Comparison of ENCODE assay signal across 8 cellular contexts in genomic region chr6:52595000-52595795, GRCh38. TPM values are rescaled to one million over a fixed set of nuclear protein-coding genes. Genes with fewer than 3 reads are reported as not detected.
DNase-seq lines count a peak whose midpoint lies in the region; ATAC-seq and TF ChIP-seq lines count a peak whose summit lies in the region.

No MANE protein-coding gene starts in this region.

- H3K9me3 ChIP-seq in Karpas-422 (ENCODE audit: low read length), result no peaks in the 10 kb centered on the region

- H3K4me1 Mint-ChIP-seq in GM23338, result peaks cover 22% of the 10 kb centered on the region
- H3K4me1 Mint-ChIP-seq in activated T-helper 17 cell treated with anti-CD3 and anti-CD28 coated beads, Interleukin-2, amount 50 U/mL, for 72 hours, result no peaks in the 10 kb centered on the region

- no peak overlapping the region for H3K27ac ChIP-seq in GM23338 (ENCODE audit: low read depth)
- no peak overlapping the region for H3K27ac ChIP-seq in Karpas-422 (ENCODE audit: low read length)

- H3K9me2 ChIP-seq in GM23338 (ENCODE audit: insufficient read depth) (no peaks in the 10 kb centered on the region), Karpas-422 (replicated peaks; ENCODE audit: insufficient read depth, low read length) (no peaks in the 10 kb centered on the region)

- H3K36me3 Mint-ChIP-seq in GM23338 (ENCODE audit: low read depth), result no peaks in the 10 kb centered on the region
- H3K36me3 Mint-ChIP-seq in activated T-helper 17 cell treated with anti-CD3 and anti-CD28 coated beads, Interleukin-2, amount 50 U/mL, for 72 hours (ENCODE audit: low read depth), result no peaks in the 10 kb centered on the region

- H3K4me2 ChIP-seq in GM23338 (0 out of 2 replicates have a peak overlapping the region, but pooled peaks have one; percentile 31), Karpas-422 (ENCODE audit: low read depth, low read length, poor library complexity, severe bottlenecking) (peak overlapping the region; percentile 44)

- H3K9me3 Mint-ChIP-seq in GM23338, result no peaks in the 10 kb centered on the region
- no peaks in the 10 kb centered on the region for H3K9me3 Mint-ChIP-seq in activated T-helper 17 cell treated with anti-CD3 and anti-CD28 coated beads, Interleukin-2, amount 50 U/mL, for 72 hours

- H4K20me1 ChIP-seq in GM23338 (replicated peaks; ENCODE audit: insufficient read depth) (no peaks in the 10 kb centered on the region), Karpas-422 (ENCODE audit: insufficient read depth, low read depth, low read length) (no peaks in the 10 kb centered on the region)

- H3K9ac ChIP-seq in Karpas-422 (ENCODE audit: low read length), result peak overlapping the region; percentile 27

- H3K27ac Mint-ChIP-seq in GM23338, result no peak overlapping the region; the same call in 1 of the 2 replicates
- no peak overlapping the region for H3K27ac Mint-ChIP-seq in activated T-helper 17 cell treated with anti-CD3 and anti-CD28 coated beads, Interleukin-2, amount 50 U/mL, for 72 hours

- no peak for TF ChIP-seq CTCF in GM23338 (conservative IDR thresholded peaks at IDR 0.05; ENCODE audit: low read depth in 2 of 2)

- H3F3A ChIP-seq in GM23338 (replicated peaks; ENCODE audit: low read depth), result no peaks in the 10 kb centered on the region

- H3K4me1 ChIP-seq in GM23338 (ENCODE audit: insufficient read depth) (no peaks in the 10 kb centered on the region; the same call in 1 of the 2 replicates), Karpas-422 (ENCODE audit: low read length) (peaks cover 38% of the 10 kb centered on the region)

- H2AFZ ChIP-seq in GM23338, result no peak overlapping the region
- 0 out of 2 replicates have a peak overlapping the region, but pooled peaks have one; percentile 32 for H2AFZ ChIP-seq in Karpas-422 (ENCODE audit: low read length)

- H3K27me3 Mint-ChIP-seq in GM23338 (ENCODE audit: insufficient read depth, low read depth, poor library complexity), result peaks cover 8% of the 10 kb centered on the region
- H3K27me3 Mint-ChIP-seq in activated T-helper 17 cell treated with anti-CD3 and anti-CD28 coated beads, Interleukin-2, amount 50 U/mL, for 72 hours, result no peaks in the 10 kb centered on the region

- no peaks in the 10 kb centered on the region for H3K27me3 ChIP-seq in GM23338 (ENCODE audit: insufficient read depth)
- H3K27me3 ChIP-seq in Karpas-422 (ENCODE audit: low read length), result no peaks in the 10 kb centered on the region

- H3K36me3 ChIP-seq in GM23338 (ENCODE audit: insufficient read depth), result no peaks in the 10 kb centered on the region
- no peaks in the 10 kb centered on the region for H3K36me3 ChIP-seq in Karpas-422 (ENCODE audit: insufficient read depth, low read length)

- DNase-seq in GM23338 (ENCODE audit: low spot score), result peak; percentile 56
- DNase-seq in Karpas-422, result no peak
- peak; percentile 74 for DNase-seq in iPS-NIHi11 (ENCODE audit: low spot score)
- DNase-seq in stromal cell of bone marrow (ENCODE audit: low read depth), result peak; percentile 91
- DNase-seq in NCI-H2227 (lab: John Stamatoyannopoulos, UW; ENCODE audit: unreplicated experiment), result no peak
- no peak for DNase-seq in pons (ENCODE audit: low spot score)

- ATAC-seq in GM18499 (IDR thresholded peaks at IDR 0.05; ENCODE audit: insufficient read depth, unreplicated experiment), result peak; percentile 62
- ATAC-seq in GM23338, result peak; percentile 76
- ATAC-seq in activated T-helper 17 cell treated with anti-CD3 and anti-CD28 coated beads, Interleukin-2, amount 50 U/mL, for 72 hours (replicated peaks), result peak; percentile 69

- H3K4me3 Mint-ChIP-seq in GM23338, result no peak overlapping the region
- no peak overlapping the region for H3K4me3 Mint-ChIP-seq in activated T-helper 17 cell treated with anti-CD3 and anti-CD28 coated beads, Interleukin-2, amount 50 U/mL, for 72 hours

- H3K4me3 ChIP-seq in GM23338 (no peak overlapping the region), Karpas-422 (ENCODE audit: low read length) (peak overlapping the region; percentile 9; the same call in 1 of the 2 replicates)

- H3K79me2 ChIP-seq in GM23338 (replicated peaks; ENCODE audit: insufficient read depth) (no peaks in the 10 kb centered on the region), Karpas-422 (ENCODE audit: low read length) (no peaks in the 10 kb centered on the region)

TF ChIP-seq in GM23338, 12 proteins besides CTCF, POLR2A, EP300 and RAD21:
- TF ChIP-seq ZNF114 (CRISPR knock-in tag; IDR thresholded peaks at IDR 0.05) (no peak), EZH2 (IDR thresholded peaks at IDR 0.05; ENCODE audit: low read depth, unreplicated experiment) (no peak), ZNF331 (CRISPR knock-in tag; IDR thresholded peaks at IDR 0.05; ENCODE audit: low read depth) (no peak)

RNA-seq across cellular contexts. Expression of gene TRAM2, which starts 18.3 kb away (rescaled TPM):
- 12.4 and 14.0 TPM in 2 replicates for total RNA-seq in GM23338 (2014; rRNA removed; shearing (Covaris generic))
- 3.9 and 4.0 TPM in 2 replicates for polyA plus RNA-seq in GM23338 (2016; fragmentation: Nextera tagmentation; extraction: Ambion mirVana)
- total RNA-seq in Karpas-422 (2014; rRNA removed; shearing (Covaris generic); ENCODE audit: low replicate concordance), result 19.3 and 24.1 TPM in 2 replicates
- total RNA-seq in activated T-helper 17 cell treated with anti-CD3 and anti-CD28 coated beads, Interleukin-2, amount 50 U/mL, for 72 hours, result 1 to 10 TPM; 1.7 to 5.4 TPM

Comparison
In these comparisons a context has a peak if more than half of its experiments do, and no peak if none do; other contexts are left out.
1. DNase-seq: peak in GM23338 (single experiment), iPS-NIHi11 (single experiment) and stromal cell of bone marrow (single experiment); none in Karpas-422 (single experiment), NCI-H2227 (single experiment) and pons (single experiment).
2. Peak in every context shown above with its lines, with median percentiles within 50 percentile points of each other: ATAC-seq.